ENCODE assay signal across 14 cellular contexts in the genomic region with DNA sequence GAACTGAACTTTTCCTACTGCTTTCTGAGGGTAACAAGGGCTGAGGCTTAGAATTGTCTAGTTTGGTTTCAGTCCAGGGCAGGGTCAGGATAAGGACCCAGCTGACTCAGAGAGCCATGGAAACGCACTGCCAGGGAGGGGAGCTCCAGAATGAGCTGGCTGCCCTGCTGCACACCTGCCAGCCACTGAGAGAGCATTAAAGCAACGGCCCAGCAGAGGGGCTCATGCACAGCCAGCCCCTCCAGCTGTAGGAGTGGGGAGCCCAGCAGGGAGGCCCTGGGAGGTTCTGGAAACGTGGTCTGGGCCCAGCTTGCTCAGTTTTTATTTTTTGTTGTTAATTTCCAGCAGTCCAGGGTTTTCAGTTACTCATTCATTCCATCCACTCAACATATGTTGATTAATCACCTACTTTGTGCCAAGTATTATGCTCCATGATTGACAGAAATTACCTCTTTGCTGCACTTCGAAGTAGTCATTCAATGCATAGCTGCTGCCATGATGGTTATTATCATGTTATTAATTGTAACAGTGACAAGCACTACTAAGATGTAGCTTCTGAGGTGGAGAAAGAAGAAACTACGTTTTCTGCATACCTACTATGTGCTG. TPM values are rescaled to one million over a fixed set of nuclear protein-coding genes. Genes with fewer than 3 reads are reported as not detected.
A peak's percentile ranks its signal among the peaks of the same experiment; 100 is the strongest.
DNase-seq lines count a peak whose midpoint lies in the region; ATAC-seq, FAIRE-seq and TF ChIP-seq lines count a peak whose summit lies in the region.
"Had no signal": no experiment of that assay in that cellular context is flagged by ENCODE, and none has a peak within 500 bp of the region (broad histone marks: within the 10 kb centered on the region; RNA-seq: fewer than 3 reads in every experiment).

No MANE protein-coding gene starts in this region.

- TF ChIP-seq POLR2A in H54 (IDR thresholded peaks at IDR 0.05; ENCODE audit: low read depth, low read length), result no peak

- peak; percentile 82 for FAIRE-seq in H54 (lab: Jason Lieb, UNC)

- H3K36me3 ChIP-seq in smooth muscle cell (ENCODE audit: low read depth), result no peaks in the 10 kb centered on the region
- H3K36me3 ChIP-seq: suprapubic skin had no signal

- TF ChIP-seq CTCF in foreskin fibroblast (IDR thresholded peaks at IDR 0.05; ENCODE audit: low read depth, low read length) (no peak), smooth muscle cell (IDR thresholded peaks at IDR 0.05; ENCODE audit: borderline replicate concordance, insufficient read depth, poor library complexity, severe bottlenecking) (no peak)

- H4K20me1 ChIP-seq in smooth muscle cell (ENCODE audit: low read depth), result no peaks in the 10 kb centered on the region

- H3F3A ChIP-seq in smooth muscle cell (ENCODE audit: low read depth), result peaks cover 7% of the 10 kb centered on the region

- ATAC-seq in HG03469 (IDR thresholded peaks at IDR 0.05; ENCODE audit: unreplicated experiment), result no peak
- ATAC-seq: esophagus mucosa, natural killer cell had no signal

- H3K27ac ChIP-seq in smooth muscle cell (ENCODE audit: low read depth), result no peak overlapping the region
- H3K27ac ChIP-seq: suprapubic skin had no signal

- H3K4me3 ChIP-seq in foreskin fibroblast (ENCODE audit: low read depth in 1 of 2, low read length in 2 of 2), result no peak overlapping the region
- no peak overlapping the region for H3K4me3 ChIP-seq in smooth muscle cell
- H3K4me3 ChIP-seq: suprapubic skin had no signal

- H3K27me3 ChIP-seq in smooth muscle cell (ENCODE audit: low read depth), result no peaks in the 10 kb centered on the region

- H3K4me2 ChIP-seq in smooth muscle cell, result no peak overlapping the region

- no peak overlapping the region for H2AFZ ChIP-seq in smooth muscle cell (ENCODE audit: low read depth)

- H3K4me1 ChIP-seq in smooth muscle cell (ENCODE audit: low read depth), result peaks cover 14% of the 10 kb centered on the region

- in situ Hi-C loops in Caki2 (cut with HindIII; ENCODE audit: low pct_unique_long_range_greater_than_20kb, low sequenced_read_pairs), result no loop called here

- 53% methylated on average over 5 of the region's 5 CpGs for WGBS in smooth muscle cell (ENCODE audit: low lambda C conversion rate)

- DNase-seq in Caki2 (ENCODE audit: low read depth) (peak; percentile 38), H54 (ENCODE audit: insufficient read length, low spot score) (peak; percentile 78), RPMI8226 (peak; percentile 35), foreskin fibroblast (peak; percentile 32 to 52), smooth muscle cell (lab: John Stamatoyannopoulos, UW; ENCODE audit: unreplicated experiment) (no peak), hippocampal formation (lab: John Stamatoyannopoulos, UW) (no peak)
- no peak for DNase-seq in activated CD4-positive, alpha-beta T cell treated with anti-CD3 and anti-CD28 coated beads, Interleukin-2, amount 50 U/mL, for 1 hour
- DNase-seq: central memory CD4-positive, alpha-beta T cell; immature natural killer cell; natural killer cell; NCI-H774 had no signal

- no peaks in the 10 kb centered on the region for H3K79me2 ChIP-seq in smooth muscle cell (ENCODE audit: low read depth)

- no peak overlapping the region for H3K9ac ChIP-seq in smooth muscle cell (ENCODE audit: low read depth)

- no peaks in the 10 kb centered on the region for H3K9me3 ChIP-seq in smooth muscle cell (replicated peaks; ENCODE audit: low read depth)
- H3K9me3 ChIP-seq: suprapubic skin had no signal

RNA-seq across cellular contexts. Expression of a gene that starts 11.6 kb away (rescaled TPM):
- 2.3 and 3.5 TPM in 2 replicates for total RNA-seq in Caki2 (2014; rRNA removed; shearing (Covaris generic); ENCODE audit: low replicate concordance)
- 1.3 and 3.5 TPM in 2 replicates for total RNA-seq in smooth muscle cell
- polyA plus RNA-seq in smooth muscle cell, result 3.5 and 4.5 TPM in 2 replicates
- total RNA-seq: esophagus mucosa had no signal

Comparison
In these comparisons a context has a peak if more than half of its experiments do, and no peak if none do; other contexts are left out.
1. DNase-seq: peak in Caki2 (single experiment), H54 (single experiment), RPMI8226 (single experiment) and foreskin fibroblast (2 of 2); none in smooth muscle cell (single experiment), activated CD4-positive, alpha-beta T cell treated with anti-CD3 and anti-CD28 coated beads, Interleukin-2, amount 50 U/mL, for 1 hour (single experiment) and hippocampal formation (0 of 2).